ENCODE assay signal across 8 cellular contexts in the genomic region with DNA sequence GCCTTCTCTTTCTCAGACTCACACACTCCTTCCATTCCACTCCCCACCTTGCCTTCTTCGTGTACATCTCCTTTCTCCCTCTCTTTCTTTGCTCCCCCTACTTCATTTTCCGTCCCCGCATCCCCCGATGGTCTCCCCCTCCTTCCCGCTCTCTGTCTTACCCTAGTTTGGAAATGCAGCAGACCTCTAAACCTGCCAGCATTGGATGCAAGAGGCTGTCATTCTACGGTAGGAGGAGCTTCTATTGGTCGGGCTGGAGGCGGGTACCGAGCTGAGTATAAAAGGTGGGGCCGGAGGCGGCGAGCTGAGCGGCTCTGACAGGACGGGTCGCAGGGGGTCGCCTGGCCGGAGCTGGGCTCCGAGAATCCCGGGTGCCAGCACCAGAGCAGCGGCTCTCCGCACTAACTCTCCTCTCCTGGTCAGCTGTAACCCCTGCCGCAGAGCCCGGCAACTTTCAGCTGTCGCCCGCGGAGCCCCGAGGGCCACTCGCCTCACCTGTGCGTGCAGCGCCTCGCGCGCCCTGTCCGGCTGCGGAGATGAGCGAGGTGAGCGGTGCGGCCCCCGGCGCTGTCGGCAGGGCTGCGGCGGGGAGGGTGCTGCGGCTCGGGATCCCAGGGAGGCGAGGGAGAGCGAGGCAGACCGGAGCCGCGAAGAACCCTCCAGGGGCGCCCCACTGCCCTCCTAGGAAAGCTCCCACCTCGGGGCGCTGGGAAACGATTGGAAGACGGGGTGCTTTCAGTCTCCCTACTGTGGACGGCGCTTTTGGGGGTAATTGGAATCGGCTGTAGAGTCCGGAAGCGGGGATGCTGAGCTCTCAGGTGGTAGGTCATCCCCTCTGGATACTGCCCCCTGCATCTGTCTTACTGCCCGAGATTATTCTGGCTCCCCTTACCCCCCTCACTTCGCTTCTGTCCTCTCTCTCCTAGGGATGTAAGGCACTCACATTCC. TPM values are rescaled to one million over a fixed set of nuclear protein-coding genes. Genes with fewer than 3 reads are reported as not detected.
A peak's percentile ranks its signal among the peaks of the same experiment; 100 is the strongest.
DNase-seq lines count a peak whose midpoint lies in the region; TF ChIP-seq lines count a peak whose summit lies in the region.

PCP4L1 (plus strand) TSS at position 307 of the 948 bp plus-strand sequence; CDS start at position 537, 230 bp downstream.

- 3% methylated on average over 50 of the region's 62 CpGs for WGBS in suprapubic skin

- H3K4me1 ChIP-seq in suprapubic skin = peaks cover 26% of the 10 kb centered on the region

- no peak within 1 kb of the TSS for H3K27ac ChIP-seq in suprapubic skin

- intact Hi-C loops in activated T-helper 1 cell treated with anti-CD3 and anti-CD28 coated beads, Interleukin-12 subunit alpha, Interleukin-12 subunit beta, Interleukin-2, Interleukin-4 antibody, amounts not matched to agents 30 ng/mL and 10 ng/mL and 1 ng/mL, durations not matched to agents 14 hours and 24 hours and 36 hours (cut with micrococcal nuclease) = no loop called here

- H3K36me3 Mint-ChIP-seq in activated T-helper 1 cell treated with anti-CD3 and anti-CD28 coated beads, Interleukin-12 subunit alpha, Interleukin-12 subunit beta, Interleukin-2, Interleukin-4 antibody, amounts not matched to agents 30 ng/mL and 10 ng/mL and 1 ng/mL, durations not matched to agents 14 hours and 24 hours and 36 hours (ENCODE audit: low read depth) = peaks cover 6% of the 10 kb centered on the region
- peaks cover 16% of the 10 kb centered on the region for H3K36me3 Mint-ChIP-seq in nephron progenitor cell (ENCODE audit: low read depth)

- no peak for TF ChIP-seq POLR2A in suprapubic skin (IDR thresholded peaks at IDR 0.05)

- peaks cover 40% of the 10 kb centered on the region for H3K27me3 Mint-ChIP-seq in activated T-helper 1 cell treated with anti-CD3 and anti-CD28 coated beads, Interleukin-12 subunit alpha, Interleukin-12 subunit beta, Interleukin-2, Interleukin-4 antibody, amounts not matched to agents 30 ng/mL and 10 ng/mL and 1 ng/mL, durations not matched to agents 14 hours and 24 hours and 36 hours (ENCODE audit: insufficient read depth)
- H3K27me3 Mint-ChIP-seq in nephron progenitor cell (ENCODE audit: low read depth, poor library complexity) = peaks cover 81% of the 10 kb centered on the region

- H3K9me3 ChIP-seq in suprapubic skin = peaks cover 8% of the 10 kb centered on the region

- H3K9me3 Mint-ChIP-seq in activated T-helper 1 cell treated with anti-CD3 and anti-CD28 coated beads, Interleukin-12 subunit alpha, Interleukin-12 subunit beta, Interleukin-2, Interleukin-4 antibody, amounts not matched to agents 30 ng/mL and 10 ng/mL and 1 ng/mL, durations not matched to agents 14 hours and 24 hours and 36 hours = peaks cover 20% of the 10 kb centered on the region
- peaks cover 41% of the 10 kb centered on the region for H3K9me3 Mint-ChIP-seq in nephron progenitor cell

- peaks cover 37% of the 10 kb centered on the region for H3K27me3 ChIP-seq in suprapubic skin

- peak; percentile 23 to 40 for DNase-seq in NCI-H2081 (lab: John Stamatoyannopoulos, UW)
- DNase-seq in NCI-H2081 treated with DMSO at 0.1 percent for 48 hours (lab: John Stamatoyannopoulos, UW) = no peak
- DNase-seq in NCI-H2227 treated with DMSO at 0.1 percent for 48 hours (lab: John Stamatoyannopoulos, UW) = peak; percentile 85
- peak; percentile 22 for DNase-seq in activated T-helper 1 cell treated with anti-CD3 and anti-CD28 coated beads, Interleukin-12 subunit alpha, Interleukin-12 subunit beta, Interleukin-2, Interleukin-4 antibody, amounts not matched to agents 30 ng/mL and 10 ng/mL and 1 ng/mL, durations not matched to agents 14 hours and 24 hours and 36 hours (ENCODE audit: low spot score)
- peak; percentile 21 to 64 for DNase-seq in foreskin fibroblast
- peak; percentile 72 for DNase-seq in nephron progenitor cell
- no peak for DNase-seq in suprapubic skin (ENCODE audit: low spot score in 2 of 2)
- no peak for DNase-seq in HT-29 (ENCODE audit: low spot score)

- peaks cover 16% of the 10 kb centered on the region for H3K4me1 Mint-ChIP-seq in activated T-helper 1 cell treated with anti-CD3 and anti-CD28 coated beads, Interleukin-12 subunit alpha, Interleukin-12 subunit beta, Interleukin-2, Interleukin-4 antibody, amounts not matched to agents 30 ng/mL and 10 ng/mL and 1 ng/mL, durations not matched to agents 14 hours and 24 hours and 36 hours (ENCODE audit: low read depth)
- peaks cover 35% of the 10 kb centered on the region for H3K4me1 Mint-ChIP-seq in nephron progenitor cell

- no peak within 1 kb of the TSS for H3K27ac Mint-ChIP-seq in activated T-helper 1 cell treated with anti-CD3 and anti-CD28 coated beads, Interleukin-12 subunit alpha, Interleukin-12 subunit beta, Interleukin-2, Interleukin-4 antibody, amounts not matched to agents 30 ng/mL and 10 ng/mL and 1 ng/mL, durations not matched to agents 14 hours and 24 hours and 36 hours
- H3K27ac Mint-ChIP-seq in nephron progenitor cell = no peak within 1 kb of the TSS

- TF ChIP-seq CTCF in foreskin fibroblast (IDR thresholded peaks at IDR 0.05; ENCODE audit: low read depth, low read length) = no peak
- no peak for TF ChIP-seq CTCF in nephron progenitor cell (IDR thresholded peaks at IDR 0.05)
- TF ChIP-seq CTCF in suprapubic skin (IDR thresholded peaks at IDR 0.05) = no peak

- H3K36me3 ChIP-seq in suprapubic skin = no peaks in the 10 kb centered on the region

- H3K4me3 Mint-ChIP-seq in activated T-helper 1 cell treated with anti-CD3 and anti-CD28 coated beads, Interleukin-12 subunit alpha, Interleukin-12 subunit beta, Interleukin-2, Interleukin-4 antibody, amounts not matched to agents 30 ng/mL and 10 ng/mL and 1 ng/mL, durations not matched to agents 14 hours and 24 hours and 36 hours = peak within 1 kb of the TSS; percentile 66
- H3K4me3 Mint-ChIP-seq in nephron progenitor cell = peak within 1 kb of the TSS; percentile 71

- no peak for TF ChIP-seq EP300 in suprapubic skin (IDR thresholded peaks at IDR 0.05)

- H3K4me3 ChIP-seq in foreskin fibroblast (ENCODE audit: low read depth in 1 of 2, low read length in 2 of 2) (peak within 1 kb of the TSS; percentile 36 to 39), suprapubic skin (peak within 1 kb of the TSS; percentile 54)

RNA-seq across cellular contexts. Expression of gene PCP4L1, which starts in this region (rescaled TPM):
- 0.20 TPM in 1 of 2 replicates, not detected in the other for total RNA-seq in activated T-helper 1 cell treated with anti-CD3 and anti-CD28 coated beads, Interleukin-12 subunit alpha, Interleukin-12 subunit beta, Interleukin-2, Interleukin-4 antibody, amounts not matched to agents 30 ng/mL and 10 ng/mL and 1 ng/mL, durations not matched to agents 14 hours and 24 hours and 36 hours
- 10 to 100 TPM in 1 of 4 donors, 1 to 10 TPM in 3; 2.7 to 10.1 (median 3.7) TPM for total RNA-seq in suprapubic skin
- not detected in 2 replicates for total RNA-seq in HT-29 (2014; rRNA removed; shearing (Covaris generic))

Comparison
In these comparisons a context has a peak if more than half of its experiments do, and no peak if none do; other contexts are left out.
1. DNase-seq: peak in NCI-H2081 (2 of 2), NCI-H2227 treated with DMSO at 0.1 percent for 48 hours (single experiment), foreskin fibroblast (2 of 2) and nephron progenitor cell (single experiment); none in NCI-H2081 treated with DMSO at 0.1 percent for 48 hours (single experiment), suprapubic skin (0 of 2) and HT-29 (single experiment).
2. Peak in DNase-seq in activated T-helper 1 cell treated with anti-CD3 and anti-CD28 coated beads, Interleukin-12 subunit alpha, Interleukin-12 subunit beta, Interleukin-2, Interleukin-4 antibody, amounts not matched to agents 30 ng/mL and 10 ng/mL and 1 ng/mL, durations not matched to agents 14 hours and 24 hours and 36 hours; RNA of the gene not detected or under 1 TPM.